28 cellular contexts compared by ENCODE assay signal in the genomic region with DNA sequence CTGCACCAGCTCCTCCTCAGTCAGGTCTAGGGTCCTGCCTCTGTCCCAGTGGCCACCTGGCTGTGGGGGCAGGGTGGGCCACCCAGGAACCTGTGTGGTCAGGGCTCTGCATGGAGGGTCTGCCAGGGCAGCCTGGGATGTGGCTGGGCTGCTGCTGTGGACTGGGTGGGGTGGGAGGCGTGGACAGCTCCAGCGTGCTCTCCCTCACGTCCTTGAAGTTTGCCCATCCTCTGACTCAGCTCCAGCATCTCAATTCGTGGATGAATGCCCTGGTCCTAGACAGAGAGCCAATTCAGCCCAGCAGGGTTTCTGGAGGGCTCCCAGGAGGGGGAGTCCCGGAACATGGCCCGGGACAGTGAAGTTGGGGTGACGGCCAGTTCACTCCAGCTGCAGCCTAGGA.
DNase-seq lines count a peak whose midpoint lies in the region; ATAC-seq and TF ChIP-seq lines count a peak whose summit lies in the region.
"Had no signal": no experiment of that assay in that cellular context is flagged by ENCODE, and none has a peak within 500 bp of the region (broad histone marks: within the 10 kb centered on the region; RNA-seq: fewer than 3 reads in every experiment).

No MANE protein-coding gene starts in this region.

- peak; percentile 13 for DNase-seq in Ammon's horn (ENCODE audit: low spot score)
- DNase-seq in MG63: peak; percentile 79
- peak; percentile 21 for DNase-seq in fibroblast of the aortic adventitia (ENCODE audit: low read depth)
- peak; percentile 74 for DNase-seq in osteocyte (ENCODE audit: extremely low spot score, unreplicated experiment)
- DNase-seq in endodermal cell: no peak
- no peak for DNase-seq in H4 (ENCODE audit: low spot score)
- DNase-seq: activated CD4-positive, CD25-positive, alpha-beta regulatory T cell; activated CD8-positive, alpha-beta memory T cell treated with anti-CD3 and anti-CD28 coated beads, Interleukin-2, amount 50 U/mL, for 48 hours; activated naive CD8-positive, alpha-beta T cell treated with anti-CD3 and anti-CD28 coated beads for 36 hours; central memory CD4-positive, alpha-beta T cell; gastrocnemius medialis; immature natural killer cell; left ventricle myocardium inferior; naive B cell; NCI-H1092; NCI-H187; NCI-H526; NK-92 treated with Interleukin-12 subunit alpha and Interleukin-12 subunit beta, amount 100 ng/mL, for 24 hours; stimulated activated CD4-positive, alpha-beta T cell treated with anti-CD3 and anti-CD28 coated beads, Interleukin-4, amount 100 ng/mL, for 1 hour had no signal

- TF ChIP-seq CTCF in fibroblast of the aortic adventitia (IDR thresholded peaks at IDR 0.05; ENCODE audit: insufficient read depth, low read length) (no peak), osteocyte (IDR thresholded peaks at IDR 0.05) (no peak), endodermal cell (conservative IDR thresholded peaks at IDR 0.05) (no peak)

- no peaks in the 10 kb centered on the region for H3K36me3 ChIP-seq in MG63
- no peaks in the 10 kb centered on the region for H3K36me3 ChIP-seq in endodermal cell (ENCODE audit: control insufficient read depth, insufficient read depth, low read length)
- H3K36me3 ChIP-seq: ascending aorta, esophagus muscularis mucosa, gastrocnemius medialis, left ventricle myocardium inferior had no signal

- H3K9me3 ChIP-seq in MG63 (no peaks in the 10 kb centered on the region), endodermal cell (ENCODE audit: control insufficient read depth, low read length) (no peaks in the 10 kb centered on the region)
- H3K9me3 ChIP-seq: ascending aorta, esophagus muscularis mucosa, gastrocnemius medialis, left ventricle myocardium inferior had no signal

- H3K4me1 Mint-ChIP-seq in osteocyte (ENCODE audit: unreplicated experiment): peaks cover 4% of the 10 kb centered on the region
- H3K4me1 Mint-ChIP-seq in endodermal cell: peaks cover 47% of the 10 kb centered on the region
- H3K4me1 Mint-ChIP-seq: immature natural killer cell had no signal

- H3K27me3 Mint-ChIP-seq in osteocyte (ENCODE audit: unreplicated experiment) (peaks cover 9% of the 10 kb centered on the region), endodermal cell (ENCODE audit: insufficient read depth) (no peaks in the 10 kb centered on the region)
- H3K27me3 Mint-ChIP-seq: activated naive CD8-positive, alpha-beta T cell treated with anti-CD3 and anti-CD28 coated beads for 36 hours; type B pancreatic cell had no signal

- H3K27me3 ChIP-seq in MG63: no peaks in the 10 kb centered on the region
- no peaks in the 10 kb centered on the region for H3K27me3 ChIP-seq in endodermal cell (ENCODE audit: control insufficient read depth, insufficient read depth, low read length, poor library complexity, severe bottlenecking)
- H3K27me3 ChIP-seq: ascending aorta, esophagus muscularis mucosa, gastrocnemius medialis had no signal

- H3K36me3 Mint-ChIP-seq in osteocyte (ENCODE audit: unreplicated experiment) (no peaks in the 10 kb centered on the region), endodermal cell (ENCODE audit: low read depth) (no peaks in the 10 kb centered on the region)
- H3K36me3 Mint-ChIP-seq: activated naive CD8-positive, alpha-beta T cell treated with anti-CD3 and anti-CD28 coated beads for 36 hours; immature natural killer cell; mesothelial cell of epicardium; naive B cell; type B pancreatic cell had no signal

- H3K27ac Mint-ChIP-seq in osteocyte (ENCODE audit: unreplicated experiment) (no peak overlapping the region), endodermal cell (no peak overlapping the region)
- H3K27ac Mint-ChIP-seq: activated naive CD8-positive, alpha-beta T cell treated with anti-CD3 and anti-CD28 coated beads for 36 hours; activated T-helper 2 cell treated with anti-CD3 and anti-CD28 coated beads, Interferon-gamma antibody, Interleukin-2, Interleukin-4, amounts not matched to agents 10 μg/mL and 5 μg/mL and 100 μg/mL, durations not matched to agents 14 hours and 24 hours and 36 hours; dendritic cell treated with granulocyte-macrophage colony-stimulating factor and Interleukin-4, amounts not matched to agents 40 ng/mL and 50 ng/mL, for 4 days; immature natural killer cell; mesothelial cell of epicardium; naive B cell; stimulated activated effector memory CD8-positive, alpha-beta T cell treated with anti-CD3 and anti-CD28 coated beads, Interleukin-12 subunit alpha, Interleukin-12 subunit beta, amount 100 ng/mL, for 72 hours; type B pancreatic cell had no signal

- H3K27ac ChIP-seq in endodermal cell (ENCODE audit: low read depth, low read length): no peak overlapping the region
- H3K27ac ChIP-seq: ascending aorta, esophagus muscularis mucosa, gastrocnemius medialis, left ventricle myocardium inferior had no signal

- WGBS in endodermal cell (ENCODE audit: insufficient coverage in 1 of 2, insufficient read length in 1 of 2), 2 experiments: 88% methylated on average over 7 of the region's 7 CpGs; no CpG with 5 or more reads in 1 of the 2 experiments

- no peak overlapping the region for H3K4me3 ChIP-seq in MG63
- H3K4me3 ChIP-seq in fibroblast of the aortic adventitia (ENCODE audit: low read depth, low read length): no peak overlapping the region
- H3K4me3 ChIP-seq in endodermal cell (ENCODE audit: low read length): no peak overlapping the region
- H3K4me3 ChIP-seq: ascending aorta, esophagus muscularis mucosa, gastrocnemius medialis, left ventricle myocardium inferior had no signal

- peaks cover 6% of the 10 kb centered on the region for H3K4me1 ChIP-seq in endodermal cell (ENCODE audit: control insufficient read depth, insufficient read depth, low read length)

- no peaks in the 10 kb centered on the region for H3K9me3 Mint-ChIP-seq in osteocyte (ENCODE audit: unreplicated experiment)
- H3K9me3 Mint-ChIP-seq in endodermal cell: no peaks in the 10 kb centered on the region
- H3K9me3 Mint-ChIP-seq: activated naive CD8-positive, alpha-beta T cell treated with anti-CD3 and anti-CD28 coated beads for 36 hours; activated T-helper 2 cell treated with anti-CD3 and anti-CD28 coated beads, Interferon-gamma antibody, Interleukin-2, Interleukin-4, amounts not matched to agents 10 μg/mL and 5 μg/mL and 100 μg/mL, durations not matched to agents 14 hours and 24 hours and 36 hours; dendritic cell treated with granulocyte-macrophage colony-stimulating factor and Interleukin-4, amounts not matched to agents 40 ng/mL and 50 ng/mL, for 4 days; immature natural killer cell; mesothelial cell of epicardium; naive B cell; stimulated activated effector memory CD8-positive, alpha-beta T cell treated with anti-CD3 and anti-CD28 coated beads, Interleukin-12 subunit alpha, Interleukin-12 subunit beta, amount 100 ng/mL, for 72 hours; type B pancreatic cell had no signal

- H3K9ac ChIP-seq in endodermal cell (ENCODE audit: extremely low read depth, low read length, poor library complexity, severe bottlenecking): no peak overlapping the region

- no peak for ATAC-seq in HG02610 (IDR thresholded peaks at IDR 0.05; ENCODE audit: unreplicated experiment)
- ATAC-seq: gastrocnemius medialis; Panc1; stimulated activated effector memory CD8-positive, alpha-beta T cell treated with anti-CD3 and anti-CD28 coated beads, Interleukin-12 subunit alpha, Interleukin-12 subunit beta, amount 100 ng/mL, for 72 hours had no signal

- H3K4me3 Mint-ChIP-seq in osteocyte (ENCODE audit: unreplicated experiment) (no peak overlapping the region), endodermal cell (no peak overlapping the region)
- H3K4me3 Mint-ChIP-seq: activated naive CD8-positive, alpha-beta T cell treated with anti-CD3 and anti-CD28 coated beads for 36 hours; dendritic cell treated with granulocyte-macrophage colony-stimulating factor and Interleukin-4, amounts not matched to agents 40 ng/mL and 50 ng/mL, for 4 days; immature natural killer cell; mesothelial cell of epicardium; naive B cell; stimulated activated effector memory CD8-positive, alpha-beta T cell treated with anti-CD3 and anti-CD28 coated beads, Interleukin-12 subunit alpha, Interleukin-12 subunit beta, amount 100 ng/mL, for 72 hours; type B pancreatic cell had no signal

Comparison
In these comparisons a context has a peak if more than half of its experiments do, and no peak if none do; other contexts are left out.
1. DNase-seq: peak in Ammon's horn (single experiment), MG63 (single experiment), fibroblast of the aortic adventitia (single experiment) and osteocyte (single experiment); none in endodermal cell (single experiment) and H4 (single experiment).